Comparison of ENCODE assay signal across 9 cellular contexts in the genomic region with DNA sequence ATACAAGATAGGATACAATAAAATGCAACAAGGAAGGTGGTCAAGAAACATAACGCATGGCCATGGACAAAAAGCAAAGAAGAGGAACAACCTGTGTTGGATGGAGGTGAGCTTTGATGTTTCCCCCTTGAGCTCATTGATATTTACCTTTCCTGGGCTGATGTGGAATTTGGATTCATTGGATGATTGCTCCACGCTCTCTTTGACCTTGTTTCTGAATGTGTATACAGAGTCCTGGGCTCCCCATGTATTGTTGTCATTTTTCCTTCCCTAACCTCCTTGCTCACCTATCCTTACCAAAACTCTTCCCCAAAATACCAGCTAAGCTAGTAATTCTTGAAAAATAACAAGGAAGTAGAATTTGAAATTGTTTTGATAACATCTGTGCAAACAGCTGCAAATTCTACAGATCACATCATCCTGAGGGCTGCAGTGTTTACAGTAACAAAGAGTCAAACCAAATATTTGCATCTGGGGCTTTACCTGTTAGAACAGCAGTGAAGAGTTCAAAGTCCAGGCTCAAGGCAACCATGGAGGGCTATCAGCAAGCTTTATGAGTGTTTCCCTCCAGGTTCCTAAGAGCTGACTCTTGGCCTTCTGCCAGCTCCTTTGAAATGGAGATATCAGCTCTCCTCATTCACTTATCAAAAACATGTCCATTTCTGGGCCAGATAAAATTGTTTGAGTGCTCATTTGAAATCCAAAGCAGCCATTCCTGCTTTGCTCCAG.
DNase-seq lines count a peak whose midpoint lies in the region; ATAC-seq and TF ChIP-seq lines count a peak whose summit lies in the region.
"Had no signal": no experiment of that assay in that cellular context is flagged by ENCODE, and none has a peak within 500 bp of the region (broad histone marks: within the 10 kb centered on the region; RNA-seq: fewer than 3 reads in every experiment).

No MANE protein-coding gene starts in this region.

- POLR2A ChIA-PET in activated CD4-positive, alpha-beta T cell treated with anti-CD3 and anti-CD28 coated beads for 36 hours (lab: Charles Lee): no interaction called here

- H3K4me3 Mint-ChIP-seq in activated CD4-positive, alpha-beta T cell treated with anti-CD3 and anti-CD28 coated beads for 36 hours: no peak overlapping the region
- H3K4me3 Mint-ChIP-seq: CD4-positive, CD25-positive, alpha-beta regulatory T cell had no signal

- no peaks in the 10 kb centered on the region for H3K4me1 Mint-ChIP-seq in activated CD4-positive, alpha-beta T cell treated with anti-CD3 and anti-CD28 coated beads for 36 hours

- H3K36me3 ChIP-seq in left ventricle myocardium inferior: no peaks in the 10 kb centered on the region

- H3K36me3 Mint-ChIP-seq in activated CD4-positive, alpha-beta T cell treated with anti-CD3 and anti-CD28 coated beads for 36 hours (ENCODE audit: low read depth): no peaks in the 10 kb centered on the region
- H3K36me3 Mint-ChIP-seq: CD4-positive, CD25-positive, alpha-beta regulatory T cell had no signal

- H3K4me1 ChIP-seq in left ventricle myocardium inferior: peaks cover 6% of the 10 kb centered on the region

- no peaks in the 10 kb centered on the region for H3K9me3 ChIP-seq in left ventricle myocardium inferior (replicated peaks)

- H3K9me3 Mint-ChIP-seq in activated CD4-positive, alpha-beta T cell treated with anti-CD3 and anti-CD28 coated beads for 36 hours (ENCODE audit: low read depth): no peaks in the 10 kb centered on the region
- H3K9me3 Mint-ChIP-seq: CD4-positive, CD25-positive, alpha-beta regulatory T cell had no signal

- no peak for TF ChIP-seq CTCF in left ventricle myocardium inferior (IDR thresholded peaks at IDR 0.05; ENCODE audit: borderline replicate concordance)

- CTCF ChIA-PET in activated CD4-positive, alpha-beta T cell treated with anti-CD3 and anti-CD28 coated beads for 36 hours (lab: Charles Lee): no interaction called here

- H3K27me3 Mint-ChIP-seq in activated CD4-positive, alpha-beta T cell treated with anti-CD3 and anti-CD28 coated beads for 36 hours: peaks cover 2% of the 10 kb centered on the region

- DNase-seq in left ventricle myocardium superior: no peak
- DNase-seq in left ventricle myocardium inferior: no peak
- peak; percentile 70 for DNase-seq in NCI-H2196 treated with DMSO at 0.1 percent for 48 hours (lab: John Stamatoyannopoulos, UW; ENCODE audit: unreplicated experiment)
- peak; percentile 28 for DNase-seq in iPS-NIHi7 (ENCODE audit: extremely low spot score)
- no peak for DNase-seq in activated naive CD4-positive, alpha-beta T cell treated with Interleukin-2 at 50 U/mL for 16 hours
- no peak for DNase-seq in activated CD4-positive, alpha-beta T cell treated with anti-CD3 and anti-CD28 coated beads for 36 hours
- DNase-seq in middle frontal gyrus (ENCODE audit: extremely low spot score, low spot score): no peak
- DNase-seq: CD4-positive, CD25-positive, alpha-beta regulatory T cell had no signal

- no peak overlapping the region for H3K27ac Mint-ChIP-seq in activated CD4-positive, alpha-beta T cell treated with anti-CD3 and anti-CD28 coated beads for 36 hours
- H3K27ac Mint-ChIP-seq: CD4-positive, CD25-positive, alpha-beta regulatory T cell had no signal

- intact Hi-C loops in left ventricle myocardium superior (cut with micrococcal nuclease): no loop called here
- intact Hi-C loops in left ventricle myocardium inferior (cut with micrococcal nuclease): no loop called here
- intact Hi-C loops in activated CD4-positive, alpha-beta T cell treated with anti-CD3 and anti-CD28 coated beads for 36 hours (cut with DNase I, micrococcal nuclease): no loop called here

- ATAC-seq in left ventricle myocardium superior: peak; percentile 20
- ATAC-seq in HG03039 (IDR thresholded peaks at IDR 0.05; ENCODE audit: unreplicated experiment): peak; percentile 91
- ATAC-seq in activated CD4-positive, alpha-beta T cell treated with anti-CD3 and anti-CD28 coated beads for 36 hours: no peak

- H3K27me3 ChIP-seq in left ventricle myocardium inferior (ENCODE audit: low read depth): no peaks in the 10 kb centered on the region

- H3K4me3 ChIP-seq in left ventricle myocardium inferior: no peak overlapping the region

- H3K27ac ChIP-seq in left ventricle myocardium inferior (replicated peaks): no peak overlapping the region

Comparison
In these comparisons a context has a peak if more than half of its experiments do, and no peak if none do; other contexts are left out.
1. DNase-seq: peak in NCI-H2196 treated with DMSO at 0.1 percent for 48 hours (single experiment) and iPS-NIHi7 (single experiment); none in left ventricle myocardium superior (single experiment), left ventricle myocardium inferior (single experiment), activated naive CD4-positive, alpha-beta T cell treated with Interleukin-2 at 50 U/mL for 16 hours (single experiment), activated CD4-positive, alpha-beta T cell treated with anti-CD3 and anti-CD28 coated beads for 36 hours (single experiment) and middle frontal gyrus (single experiment).